ENCODE assay signal across 16 cellular contexts in the genomic region with DNA sequence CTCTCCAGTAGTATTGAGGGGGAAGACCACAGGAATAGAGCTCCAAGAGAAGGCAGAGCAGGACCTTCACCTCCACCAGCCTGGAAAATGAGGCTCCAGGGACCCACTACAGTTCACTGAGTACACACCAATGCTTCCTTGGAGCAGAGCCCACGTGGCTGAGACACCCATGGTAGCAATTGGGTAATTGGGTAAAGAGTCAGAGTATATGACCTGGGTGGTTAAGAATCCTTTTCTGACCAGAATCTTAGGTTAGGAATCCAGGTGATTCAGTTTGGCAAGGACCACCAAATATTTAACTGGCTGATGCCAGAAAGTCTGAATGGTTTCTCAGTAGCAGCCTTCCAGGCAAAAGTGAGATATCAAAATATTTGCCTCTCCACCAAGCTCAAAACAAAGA.
DNase-seq lines count a peak whose midpoint lies in the region; ATAC-seq and TF ChIP-seq lines count a peak whose summit lies in the region.
"Had no signal": no experiment of that assay in that cellular context is flagged by ENCODE, and none has a peak within 500 bp of the region (broad histone marks: within the 10 kb centered on the region; RNA-seq: fewer than 3 reads in every experiment).

No MANE protein-coding gene starts in this region.

- TF ChIP-seq CTCF in AG10803 (conservative IDR thresholded peaks at IDR 0.05; ENCODE audit: low read length) (no peak), spleen (IDR thresholded peaks at IDR 0.05 in 8 of 11, conservative IDR thresholded peaks at IDR 0.05 in 3 of 11) (no peak)

- no peaks in the 10 kb centered on the region for H3K27me3 ChIP-seq in spleen (replicated peaks in 1 of 7)
- H3K27me3 ChIP-seq: BLaER1 treated with 17β-estradiol and CSF1 and Interleukin-3, amounts not matched to agents 10 nM and 100 nM had no signal

- H3K36me3 ChIP-seq in spleen, result no peaks in the 10 kb centered on the region
- H3K36me3 ChIP-seq: BLaER1 treated with 17β-estradiol and CSF1 and Interleukin-3, amounts not matched to agents 10 nM and 100 nM had no signal

- DNase-seq in AG10803 (ENCODE audit: low read depth), result peak; percentile 15
- peak; percentile 8 for DNase-seq in LoVo (ENCODE audit: low spot score)
- DNase-seq in astrocyte of the hippocampus (ENCODE audit: low read depth, low spot score), result peak; percentile 31
- peak; percentile 72 for DNase-seq in left lobe of liver (ENCODE audit: low spot score)
- DNase-seq in spleen, result no peak
- DNase-seq in SW 1271 (lab: John Stamatoyannopoulos, UW), result no peak
- DNase-seq: DMS 273 treated with DMSO at 0.1 percent for 48 hours, GF-D8, Kasumi-1, NCI-H1417, NCI-H187 treated with DMSO at 0.1 percent for 48 hours, NCI-H446, NCI-H69, OCI-M1 had no signal

- peaks cover 0 to 14% (median 3%) of the 10 kb centered on the region in 6 donors for H3K4me1 ChIP-seq in spleen

- WGBS in spleen, 5 donors, result 69 to 96% (median 77%) methylated on average over 1 of the region's 1 CpG

- peak; percentile 60 for ATAC-seq in left lobe of liver
- no peak for ATAC-seq in HG02938 (IDR thresholded peaks at IDR 0.05; ENCODE audit: unreplicated experiment)

- H3K4me3 ChIP-seq in AG10803 (ENCODE audit: low read length), result no peak overlapping the region
- H3K4me3 ChIP-seq in spleen, result no peak overlapping the region
- H3K4me3 ChIP-seq: BLaER1 treated with 17β-estradiol and CSF1 and Interleukin-3, amounts not matched to agents 10 nM and 100 nM had no signal

- no peaks in the 10 kb centered on the region for H3K9me3 ChIP-seq in spleen

- no peak for TF ChIP-seq POLR2A in spleen (IDR thresholded peaks at IDR 0.05)

- H3K27ac ChIP-seq in spleen, result no peak overlapping the region
- H3K27ac ChIP-seq: BLaER1 treated with 17β-estradiol and CSF1 and Interleukin-3, amounts not matched to agents 10 nM and 100 nM had no signal

- intact Hi-C loops in spleen (cut with DNase I; ENCODE audit: low total_unique reads), result no loop called here

Comparison
In these comparisons a context has a peak if more than half of its experiments do, and no peak if none do; other contexts are left out.
1. DNase-seq: peak in AG10803 (single experiment), LoVo (single experiment), astrocyte of the hippocampus (single experiment) and left lobe of liver (single experiment); none in spleen (single experiment) and SW 1271 (0 of 2).